ENCODE assay signal across 8 cellular contexts in the genomic region with DNA sequence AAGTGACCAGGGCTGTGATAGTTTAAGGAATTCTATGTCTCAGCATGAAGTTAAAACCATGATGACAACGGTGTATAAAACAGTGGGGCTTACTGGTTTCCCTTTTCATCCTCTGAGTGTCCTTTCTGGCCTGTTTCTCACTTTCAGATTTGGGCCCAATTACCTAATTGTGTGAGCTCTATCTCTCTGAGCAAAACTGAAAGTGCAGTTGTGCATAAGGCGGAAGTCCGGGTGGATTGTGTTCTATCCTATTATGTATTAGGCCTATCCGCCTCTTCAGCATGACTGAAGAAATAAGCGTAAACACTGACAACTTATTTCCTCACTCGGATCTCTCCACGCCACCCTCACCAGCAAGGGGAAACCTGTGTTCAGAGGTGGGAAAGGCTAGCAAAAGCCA. TPM values are rescaled to one million over a fixed set of nuclear protein-coding genes. Genes with fewer than 3 reads are reported as not detected.
A peak's percentile ranks its signal among the peaks of the same experiment; 100 is the strongest.
DNase-seq lines count a peak whose midpoint lies in the region; ATAC-seq, FAIRE-seq and TF ChIP-seq lines count a peak whose summit lies in the region.
"Not testable (repeated sequence)": the region's sequence is repeated elsewhere in the genome, so short reads cannot be mapped to it uniquely, and the experiment has no call there.

No MANE protein-coding gene starts in this region.

- ATAC-seq in GM18873 (IDR thresholded peaks at IDR 0.05; ENCODE audit: low FRiP score, unreplicated experiment) (peak; percentile 79), GM19463 (IDR thresholded peaks at IDR 0.05; ENCODE audit: unreplicated experiment) (peak; percentile 66), GM21737 (IDR thresholded peaks at IDR 0.05; ENCODE audit: unreplicated experiment) (peak; percentile 63), HG02938 (IDR thresholded peaks at IDR 0.05; ENCODE audit: unreplicated experiment) (peak; percentile 80), HG03159 (IDR thresholded peaks at IDR 0.05; ENCODE audit: unreplicated experiment) (peak; percentile 61), HG03571 (IDR thresholded peaks at IDR 0.05; ENCODE audit: unreplicated experiment) (peak; percentile 80)

- TF ChIP-seq POLR2A in GM12891 (IDR thresholded peaks at IDR 0.05; ENCODE audit: low read depth, low read length): not testable (repeated sequence)

- FAIRE-seq in GM12891 (lab: Jason Lieb, UNC) (peak; percentile 81), islet of Langerhans (lab: Jason Lieb, UNC) (peak; percentile 77)

- not testable (repeated sequence) for DNase-seq in GM12891 (ENCODE audit: insufficient read length, low spot score)

RNA-seq across cellular contexts. Expression of a gene that starts 21.3 kb away (rescaled TPM):
- polyA plus RNA-seq in GM12891 (2012; ENCODE audit: low read depth, missing spikeins): 42.2 TPM
